ENCODE assay signal across 7 cellular contexts in genomic region chr9:125234099-125234498, GRCh38. TPM values are rescaled to one million over a fixed set of nuclear protein-coding genes. Genes with fewer than 3 reads are reported as not detected.
DNase-seq lines count a peak whose midpoint lies in the region; TF ChIP-seq lines count a peak whose summit lies in the region.
"Not testable (repeated sequence)": the region's sequence is repeated elsewhere in the genome, so short reads cannot be mapped to it uniquely, and the experiment has no call there.

No MANE protein-coding gene starts in this region.

- H3K18ac ChIP-seq in mesenchymal stem cell (ENCODE audit: low read depth in 1 of 2, low read length in 2 of 2) = peak overlapping the region in 1 of 2 experiments; percentile 40

- not testable (repeated sequence) for H3K9me2 ChIP-seq in SK-N-SH

- not testable (repeated sequence) for H3K27me3 ChIP-seq in SK-N-SH (ENCODE audit: insufficient read depth); adrenal gland; mesenchymal stem cell (ENCODE audit: control insufficient read depth in 1 of 2, insufficient read depth in 1 of 2, low read length in 2 of 2); rectal smooth muscle tissue (ENCODE audit: control insufficient read depth, insufficient read depth, low read length)

- intact Hi-C loops in adrenal gland (cut with DNase I) = loop anchor here in 1 of 2 donors (10.0 kb wide), 1 partner anchor 111 kb away; no protein-coding TSS in a partner anchor

- H3K79me1 ChIP-seq in mesenchymal stem cell (replicated peaks; ENCODE audit: low read length, poor library complexity, severe bottlenecking) = not testable (repeated sequence)

- not testable (repeated sequence) for H2AFZ ChIP-seq in SK-N-SH (ENCODE audit: low read depth); mesenchymal stem cell (ENCODE audit: low read depth, low read length)

- H2AK5ac ChIP-seq in mesenchymal stem cell (ENCODE audit: low read length, severe bottlenecking) = not testable (repeated sequence)

- CTCF ChIA-PET in SK-N-SH (lab: Yijun Ruan, JAX) = not testable (repeated sequence)

- not testable (repeated sequence) for H2BK15ac ChIP-seq in mesenchymal stem cell (ENCODE audit: low read depth, poor library complexity, severe bottlenecking)

- H3K14ac ChIP-seq in mesenchymal stem cell (ENCODE audit: low read length in 2 of 2) = not testable (repeated sequence)

- H3K36me3 ChIP-seq in SK-N-SH (replicated peaks in 1 of 2; ENCODE audit: control insufficient read depth in 1 of 2, insufficient read depth in 2 of 2, low read length in 1 of 2) (peaks cover 40 to 64% of the 10 kb centered on the region in 2 experiments), adrenal gland (replicated peaks in 1 of 2) (peaks cover 0 to 57% of the 10 kb centered on the region in 2 donors), mesenchymal stem cell (ENCODE audit: control insufficient read depth in 1 of 2, insufficient read depth in 2 of 2, low read depth in 1 of 2, low read length in 2 of 2) (peaks cover 35 to 78% of the 10 kb centered on the region in 2 experiments), rectal smooth muscle tissue (ENCODE audit: control insufficient read depth, insufficient read depth, low read length) (peaks cover 21% of the 10 kb centered on the region)

- H3K79me2 ChIP-seq in SK-N-SH (ENCODE audit: insufficient read depth) = peaks cover 44% of the 10 kb centered on the region

- H4K8ac ChIP-seq in mesenchymal stem cell (ENCODE audit: low read length) = not testable (repeated sequence)

- peak overlapping the region; percentile 66 for H3K4me2 ChIP-seq in SK-N-SH
- H3K4me2 ChIP-seq in mesenchymal stem cell (ENCODE audit: low read length, poor library complexity, severe bottlenecking) = peak overlapping the region; percentile 9

- not testable (repeated sequence) for TF ChIP-seq EP300 in SK-N-SH (IDR thresholded peaks at IDR 0.05; ENCODE audit: borderline replicate concordance in 1 of 2, low read depth in 1 of 2, low read length in 1 of 2)

- DNase-seq in DMS53 (lab: John Stamatoyannopoulos, UW) (peak; percentile 51), NAMALWA (ENCODE audit: low spot score) (peak; percentile 34)
- DNase-seq in SK-N-SH; adrenal gland; epithelial cell of prostate (ENCODE audit: low read depth, low spot score); mesenchymal stem cell: not testable (repeated sequence)

- peaks cover 13 to 24% of the 10 kb centered on the region in 2 experiments for H3K4me1 ChIP-seq in SK-N-SH (ENCODE audit: control insufficient read depth in 1 of 2, insufficient read depth in 2 of 2, low read depth in 1 of 2, low read length in 1 of 2)
- H3K4me1 ChIP-seq in adrenal gland (replicated peaks in 1 of 2) = peaks cover 14 to 45% of the 10 kb centered on the region in 2 donors
- H3K4me1 ChIP-seq in mesenchymal stem cell (ENCODE audit: control insufficient read depth, insufficient read depth, low read depth, low read length) = not testable (repeated sequence)
- H3K4me1 ChIP-seq in rectal smooth muscle tissue (ENCODE audit: control insufficient read depth, insufficient read depth, low read length) = peaks cover 20% of the 10 kb centered on the region

- H3K27ac ChIP-seq in SK-N-SH (ENCODE audit: low read depth in 2 of 2, low read length in 1 of 2) = peak overlapping the region in 1 of 2 experiments; percentile 96; a peak in 2 of 4 replicates
- H3K27ac ChIP-seq in adrenal gland = peak overlapping the region in 3 of 5 donors; percentile 10 to 16 (median 10)
- peak overlapping the region; percentile 64 for H3K27ac ChIP-seq in epithelial cell of prostate
- peak overlapping the region; percentile 61 for H3K27ac ChIP-seq in mesenchymal stem cell (ENCODE audit: low read length, poor library complexity, severe bottlenecking)
- H3K27ac ChIP-seq in rectal smooth muscle tissue (ENCODE audit: low read depth, low read length) = peak overlapping the region; percentile 80

- peaks cover 51% of the 10 kb centered on the region for H4K20me1 ChIP-seq in SK-N-SH (ENCODE audit: insufficient read depth)

- H3K9me3 ChIP-seq in SK-N-SH; adrenal gland (replicated peaks in 1 of 3); mesenchymal stem cell (ENCODE audit: control insufficient read depth, low read length): not testable (repeated sequence)

- peak overlapping the region; percentile 35; the same call in 1 of the 2 replicates for H3K9ac ChIP-seq in SK-N-SH
- peak overlapping the region; percentile 68 for H3K9ac ChIP-seq in mesenchymal stem cell (ENCODE audit: low read length)
- not testable (repeated sequence) for H3K9ac ChIP-seq in rectal smooth muscle tissue (ENCODE audit: low read length)

- not testable (repeated sequence) for TF ChIP-seq RAD21 in SK-N-SH (IDR thresholded peaks at IDR 0.05; ENCODE audit: low read length)

- not testable (repeated sequence) for H4K91ac ChIP-seq in mesenchymal stem cell (ENCODE audit: low read length)

- H2BK5ac ChIP-seq in mesenchymal stem cell (ENCODE audit: low read depth, low read length, poor library complexity, severe bottlenecking) = not testable (repeated sequence)

- not testable (repeated sequence) for H2BK12ac ChIP-seq in mesenchymal stem cell (ENCODE audit: low read length in 2 of 2)

- POLR2A ChIA-PET in SK-N-SH (lab: Yijun Ruan, JAX) = interaction anchor here (1.4 kb wide), 1 partner anchor 35 kb away, joined by 4 read pairs; no protein-coding TSS in a partner anchor

- H2BK120ac ChIP-seq in mesenchymal stem cell (ENCODE audit: low read depth, low read length) = not testable (repeated sequence)

- H3K23ac ChIP-seq in mesenchymal stem cell (ENCODE audit: low read length in 2 of 2) = not testable (repeated sequence)

- WGBS in SK-N-SH (ENCODE audit: low lambda C conversion rate) = 92% methylated on average over 8 of the region's 8 CpGs
- WGBS in adrenal gland, 4 donors = 91 to 95% (median 93%) methylated on average over 8 of the region's 8 CpGs
- WGBS in mesenchymal stem cell = 77% methylated on average over 4 of the region's 8 CpGs

- TF ChIP-seq CTCF in SK-N-SH (IDR thresholded peaks at IDR 0.05); adrenal gland (IDR thresholded peaks at IDR 0.05): not testable (repeated sequence)

- H3K4ac ChIP-seq in mesenchymal stem cell (ENCODE audit: low read depth in 1 of 2, low read length in 2 of 2) = not testable (repeated sequence)

- TF ChIP-seq POLR2A in adrenal gland (IDR thresholded peaks at IDR 0.05) = not testable (repeated sequence)

- H3F3A ChIP-seq in SK-N-SH (replicated peaks; ENCODE audit: insufficient read depth) = peaks cover 54% of the 10 kb centered on the region

- H3K4me3 ChIP-seq in SK-N-SH (ENCODE audit: low read depth in 2 of 2, low read length in 1 of 2); adrenal gland; mesenchymal stem cell (ENCODE audit: insufficient read depth in 1 of 2, low read depth in 1 of 2, low read length in 2 of 2); rectal smooth muscle tissue (ENCODE audit: low read length): not testable (repeated sequence)

RNA-seq across cellular contexts. Expression of gene HSPA5, which starts 7.0 kb away (rescaled TPM):
- polyA plus RNA-seq in SK-N-SH (2012; rRNA removed) = 226 and 239 TPM in 2 replicates
- 226 and 239 TPM in 2 replicates for polyA plus RNA-seq in SK-N-SH (2012; cell fraction: cytosol; rRNA removed)
- polyA plus RNA-seq in SK-N-SH (2012; cell fraction: nucleus; rRNA removed) = 109 and 190 TPM in 2 replicates
- 100 to 1,000 TPM in 5 of 8 donors, 10 to 100 TPM in 3; 62.7 to 551 (median 133) TPM for total RNA-seq in adrenal gland
- 100 to 1,000 TPM in 1 of 3 donors, 10 to 100 TPM in 2; 30.0 to 677 (median 40.6) TPM for polyA plus RNA-seq in adrenal gland
- polyA plus RNA-seq in mesenchymal stem cell (2013, experiment 1 of 2) = 408 TPM
- polyA plus RNA-seq in mesenchymal stem cell (2013, experiment 2 of 2) = 401 TPM

RNA-seq across cellular contexts. Expression of gene GAPVD1, which starts 27.5 kb away (rescaled TPM):
- polyA plus RNA-seq in SK-N-SH (2012; rRNA removed) (10.5 and 10.7 TPM in 2 replicates), adrenal gland (10 to 100 TPM in 1 of 3 donors, 1 to 10 TPM in 2; 7.1 to 25.5 (median 9.6) TPM)
- 9.6 and 10.3 TPM in 2 replicates for polyA plus RNA-seq in SK-N-SH (2012; cell fraction: cytosol; rRNA removed)
- 19.0 and 32.1 TPM in 2 replicates for polyA plus RNA-seq in SK-N-SH (2012; cell fraction: nucleus; rRNA removed)
- 10 to 100 TPM; 27.9 to 63.1 (median 41.3) TPM for total RNA-seq in adrenal gland
- 19.1 TPM for polyA plus RNA-seq in mesenchymal stem cell (2013, experiment 1 of 2)
- polyA plus RNA-seq in mesenchymal stem cell (2013, experiment 2 of 2) = 18.8 TPM

RNA-seq across cellular contexts. Expression of gene RABEPK, which starts 33.8 kb away (rescaled TPM):
- polyA plus RNA-seq in SK-N-SH (2012; rRNA removed) (55.1 and 62.1 TPM in 2 replicates), adrenal gland (10 to 100 TPM; 16.7 to 27.3 (median 17.2) TPM)
- 52.3 and 53.5 TPM in 2 replicates for polyA plus RNA-seq in SK-N-SH (2012; cell fraction: cytosol; rRNA removed)
- polyA plus RNA-seq in SK-N-SH (2012; cell fraction: nucleus; rRNA removed) = 44.7 and 51.2 TPM in 2 replicates
- total RNA-seq in adrenal gland = 10 to 100 TPM; 11.0 to 22.5 (median 16.4) TPM
- polyA plus RNA-seq in mesenchymal stem cell (2013, experiment 1 of 2) = 23.3 TPM
- 22.8 TPM for polyA plus RNA-seq in mesenchymal stem cell (2013, experiment 2 of 2)

RNA-seq across cellular contexts. Expression of gene PPP6C, which starts 44.5 kb away (rescaled TPM):
- 14.8 and 16.3 TPM in 2 replicates for polyA plus RNA-seq in SK-N-SH (2012; rRNA removed)
- 23.7 and 33.6 TPM in 2 replicates for polyA plus RNA-seq in SK-N-SH (2012; cell fraction: cytosol; rRNA removed)
- polyA plus RNA-seq in SK-N-SH (2012; cell fraction: nucleus; rRNA removed) = 6.4 and 12.1 TPM in 2 replicates
- total RNA-seq in adrenal gland = 10 to 100 TPM; 30.8 to 71.1 (median 48.0) TPM
- 10 to 100 TPM; 15.9 to 51.0 (median 17.1) TPM for polyA plus RNA-seq in adrenal gland
- 26.0 TPM for polyA plus RNA-seq in mesenchymal stem cell (2013, experiment 1 of 2)
- 27.6 TPM for polyA plus RNA-seq in mesenchymal stem cell (2013, experiment 2 of 2)
